ENCODE assay signal across 21 cellular contexts in genomic region chr2:133417410-133417809, GRCh38.
DNase-seq lines count a peak whose midpoint lies in the region; ATAC-seq, FAIRE-seq and TF ChIP-seq lines count a peak whose summit lies in the region.
"Had no signal": no experiment of that assay in that cellular context is flagged by ENCODE, and none has a peak within 500 bp of the region (broad histone marks: within the 10 kb centered on the region; RNA-seq: fewer than 3 reads in every experiment).

No MANE protein-coding gene starts in this region.

- H3K4me3 ChIP-seq in A549 (no peak overlapping the region), NT2/D1 (ENCODE audit: insufficient read length, low read depth) (no peak overlapping the region), neural progenitor cell (no peak overlapping the region)
- H3K4me3 ChIP-seq: BLaER1 had no signal

- H3K27me3 Mint-ChIP-seq in neural progenitor cell (ENCODE audit: insufficient read depth, low read depth) (peaks cover 2% of the 10 kb centered on the region), CD14-positive monocyte (ENCODE audit: low read depth in 3 of 3) (no peaks in the 10 kb centered on the region)

- 0 out of 3 replicates have a peak overlapping the region, but pooled peaks have one; percentile 53 for H3K4me2 ChIP-seq in A549
- H3K4me2 ChIP-seq in neural progenitor cell = peak overlapping the region; percentile 66
- H3K4me2 ChIP-seq: BLaER1, KMS-11 had no signal

- H3K9me3 ChIP-seq in A549 (no peaks in the 10 kb centered on the region), NT2/D1 (ENCODE audit: insufficient read depth, low read length) (no peaks in the 10 kb centered on the region), neural progenitor cell (ENCODE audit: low read depth) (no peaks in the 10 kb centered on the region)
- H3K9me3 ChIP-seq: BLaER1 had no signal

- CTCF ChIA-PET in A549 (lab: Yijun Ruan, JAX) = interaction anchor here (0.6 to 1.7 kb wide), 5 partner anchors 11 to 427 kb away, joined by 3 to 4 read pairs (median 3); no protein-coding TSS in a partner anchor

- peaks cover 68% of the 10 kb centered on the region for H3K4me1 ChIP-seq in A549
- H3K4me1 ChIP-seq in NT2/D1 (ENCODE audit: insufficient read depth, insufficient read length) = peaks cover 4% of the 10 kb centered on the region
- peaks cover 49% of the 10 kb centered on the region for H3K4me1 ChIP-seq in neural progenitor cell
- H3K4me1 ChIP-seq: BLaER1 had no signal

- no peak for ATAC-seq in A549
- ATAC-seq: CD8-positive, alpha-beta T cell; SK-N-SH treated with all-trans-retinoic acid at 6 μM for 48 hours had no signal

- H3K27ac Mint-ChIP-seq in neural progenitor cell = peak overlapping the region; percentile 87
- peak overlapping the region in 1 of 7 donors; percentile 46 for H3K27ac Mint-ChIP-seq in CD14-positive monocyte
- H3K27ac Mint-ChIP-seq: CD8-positive, alpha-beta T cell; HFFc6 had no signal

- H3K79me2 ChIP-seq in neural progenitor cell (ENCODE audit: low read depth) = no peaks in the 10 kb centered on the region

- no peak overlapping the region for H2AFZ ChIP-seq in neural progenitor cell (replicated peaks)

- H3F3A ChIP-seq in neural progenitor cell (ENCODE audit: low read depth) = peaks cover 33% of the 10 kb centered on the region

- intact Hi-C loops in CD14-positive monocyte (cut with micrococcal nuclease) = no loop called here

- peak overlapping the region in 1 of 2 experiments; percentile 66; a peak in 3 of 6 replicates for H3K27ac ChIP-seq in A549
- H3K27ac ChIP-seq in neural progenitor cell = no peak overlapping the region
- H3K27ac ChIP-seq: BLaER1, KMS-11 had no signal

- no peak for TF ChIP-seq EP300 in A549 (IDR thresholded peaks at IDR 0.05)

- H3K27me3 ChIP-seq in NT2/D1 (ENCODE audit: insufficient read depth, insufficient read length) (no peaks in the 10 kb centered on the region), neural progenitor cell (no peaks in the 10 kb centered on the region)
- H3K27me3 ChIP-seq: BLaER1 had no signal

- DNase-seq in A549 (ENCODE audit: low read depth in 1 of 2, low spot score in 1 of 2) (no peak), NT2/D1 (ENCODE audit: low read depth, low spot score) (peak; percentile 35), islet precursor cell (peak; percentile 56), neural progenitor cell (ENCODE audit: low spot score) (peak; percentile 74), CD14-positive monocyte (ENCODE audit: low spot score) (no peak), NCI-H1105 treated with DMSO at 0.1 percent for 48 hours (lab: John Stamatoyannopoulos, UW) (no peak), COR-L47 (lab: John Stamatoyannopoulos, UW) (no peak)
- DNase-seq: CD8-positive, alpha-beta T cell; HFFc6; NCI-H1436; NCI-H1930; NCI-H2171 treated with DMSO at 0.1 percent for 48 hours; NCI-H524; NCI-H82; SIG-M5 had no signal

- WGBS in A549 (ENCODE audit: missing lambda C conversion rate) = 43% methylated on average over 4 of the region's 4 CpGs

- H3K9me3 Mint-ChIP-seq in neural progenitor cell (no peaks in the 10 kb centered on the region), CD14-positive monocyte (peaks cover 0 to 6% (median 0%) of the 10 kb centered on the region in 7 donors)
- H3K9me3 Mint-ChIP-seq: CD8-positive, alpha-beta T cell; HFFc6 had no signal

- POLR2A ChIA-PET in A549 (lab: Yijun Ruan, JAX) = no interaction called here

- H4K20me1 ChIP-seq in neural progenitor cell (ENCODE audit: low read depth) = peaks cover 3% of the 10 kb centered on the region
- H4K20me1 ChIP-seq: BLaER1 had no signal

- TF ChIP-seq POLR2A in A549 (IDR thresholded peaks at IDR 0.05; ENCODE audit: low read length) = no peak

- TF ChIP-seq RAD21 in A549 (conservative IDR thresholded peaks at IDR 0.05 in 1 of 2, IDR thresholded peaks at IDR 0.05 in 1 of 2) = no peak

- H3K4me3 Mint-ChIP-seq in neural progenitor cell (peak overlapping the region; percentile 39), CD14-positive monocyte (no peak overlapping the region)
- H3K4me3 Mint-ChIP-seq: CD8-positive, alpha-beta T cell; HFFc6 had no signal

- TF ChIP-seq CTCF in A549 (IDR thresholded peaks at IDR 0.05) (no peak), neural progenitor cell (IDR thresholded peaks at IDR 0.05) (no peak), CD14-positive monocyte (IDR thresholded peaks at IDR 0.05) (no peak)

- no peaks in the 10 kb centered on the region for H3K36me3 ChIP-seq in NT2/D1 (ENCODE audit: insufficient read depth, insufficient read length, low read length)
- H3K36me3 ChIP-seq in neural progenitor cell = no peaks in the 10 kb centered on the region
- H3K36me3 ChIP-seq: BLaER1 had no signal

- peaks cover 74% of the 10 kb centered on the region for H3K4me1 Mint-ChIP-seq in neural progenitor cell
- no peaks in the 10 kb centered on the region for H3K4me1 Mint-ChIP-seq in CD14-positive monocyte

- H3K36me3 Mint-ChIP-seq in neural progenitor cell (peaks cover 2% of the 10 kb centered on the region), CD14-positive monocyte (no peaks in the 10 kb centered on the region)
- H3K36me3 Mint-ChIP-seq: CD8-positive, alpha-beta T cell had no signal

- H3K9ac ChIP-seq in NT2/D1 (ENCODE audit: insufficient read length, low read depth) (no peak overlapping the region), neural progenitor cell (no peak overlapping the region)
- H3K9ac ChIP-seq: BLaER1, KMS-11 had no signal

- no peak for FAIRE-seq in A549 (lab: Jason Lieb, UNC)
- FAIRE-seq: D721Med, GM12892, H54 had no signal

TF ChIP-seq in A549, 52 proteins besides CTCF, POLR2A, EP300 and RAD21:
- no peak for TF ChIP-seq NPAS2 (CRISPR knock-in tag; IDR thresholded peaks at IDR 0.05; ENCODE audit: borderline replicate concordance)
- no peak for TF ChIP-seq KDM1A (IDR thresholded peaks at IDR 0.05; ENCODE audit: low read depth)
- no peak for TF ChIP-seq FOSB (CRISPR knock-in tag; IDR thresholded peaks at IDR 0.05)
- no peak for TF ChIP-seq CBX2 (IDR thresholded peaks at IDR 0.05; ENCODE audit: borderline replicate concordance, low read depth)
- no peak for TF ChIP-seq HMGXB4 (CRISPR knock-in tag; IDR thresholded peaks at IDR 0.05; ENCODE audit: borderline replicate concordance)
- TF ChIP-seq RNF2 (IDR thresholded peaks at IDR 0.05; ENCODE audit: borderline replicate concordance, low read depth) = no peak
- no peak for TF ChIP-seq BHLHE40 (IDR thresholded peaks at IDR 0.05; ENCODE audit: low read depth, low read length)
- TF ChIP-seq CBX8 (IDR thresholded peaks at IDR 0.05) = no peak
- TF ChIP-seq BCL3 (IDR thresholded peaks at IDR 0.05) = no peak

Comparison
In these comparisons a context has a peak if more than half of its experiments do, and no peak if none do; other contexts are left out.
1. DNase-seq: peak in NT2/D1 (single experiment), islet precursor cell (single experiment) and neural progenitor cell (single experiment); none in A549 (0 of 2), CD14-positive monocyte (single experiment), NCI-H1105 treated with DMSO at 0.1 percent for 48 hours (single experiment) and COR-L47 (single experiment).